Comparison of ENCODE assay signal across 8 cellular contexts in genomic region chr2:122451040-122451439, GRCh38.
DNase-seq lines count a peak whose midpoint lies in the region; ATAC-seq and TF ChIP-seq lines count a peak whose summit lies in the region.

No MANE protein-coding gene starts in this region.

- H3K4me3 ChIP-seq in HFF-Myc (replicated peaks; ENCODE audit: low read depth, low read length) (no peak overlapping the region), epithelial cell of esophagus (ENCODE audit: low read length) (no peak overlapping the region), transverse colon (no peak overlapping the region)

- 63% methylated on average over 4 of the region's 4 CpGs; no CpG with 5 or more reads in 1 of the 2 donors for WGBS in transverse colon (ENCODE audit: low coverage in 1 of 2), 2 donors

- no peak for ATAC-seq in left ventricle myocardium superior

- TF ChIP-seq CTCF in HFF-Myc (IDR thresholded peaks at IDR 0.05; ENCODE audit: low read depth, low read length, missing control alignments) = peak; percentile 24
- peak; percentile 68 for TF ChIP-seq CTCF in epithelial cell of esophagus (IDR thresholded peaks at IDR 0.05; ENCODE audit: insufficient read depth, low read depth, low read length, missing control alignments)
- peak; percentile 14 to 58 (median 46) for TF ChIP-seq CTCF in transverse colon (IDR thresholded peaks at IDR 0.05)

- intact Hi-C loops in transverse colon (cut with DNase I; ENCODE audit: low total_unique reads) = no loop called here
- intact Hi-C loops in left ventricle myocardium superior (cut with micrococcal nuclease) = no loop called here

- TF ChIP-seq EP300 in transverse colon (IDR thresholded peaks at IDR 0.05; ENCODE audit: low read depth) = no peak

- TF ChIP-seq POLR2A in transverse colon (IDR thresholded peaks at IDR 0.05) = no peak

- H3K27ac ChIP-seq in transverse colon = no peak overlapping the region

- peaks cover 6% of the 10 kb centered on the region in 2 donors for H3K9me3 ChIP-seq in transverse colon

- no peaks in the 10 kb centered on the region for H3K36me3 ChIP-seq in transverse colon

- in situ Hi-C loops in transverse colon (cut with MboI; ENCODE audit: low pct_ligation_motif_present in 1 of 4, low pct_unique_long_range_greater_than_20kb in 1 of 4, low sequenced_read_pairs in 3 of 4) = no loop called here

- no peaks in the 10 kb centered on the region for H3K4me1 ChIP-seq in transverse colon

- DNase-seq in Daoy (ENCODE audit: low read depth) (peak; percentile 12), HFF-Myc (ENCODE audit: extremely low read depth, low read depth) (no peak), NCI-H526 (lab: John Stamatoyannopoulos, UW) (peak; percentile 56 to 65), epithelial cell of esophagus (ENCODE audit: low read depth) (peak; percentile 50), transverse colon (no peak), left ventricle myocardium superior (no peak)
- DNase-seq in stimulated activated CD4-positive, alpha-beta T cell treated with anti-CD3 and anti-CD28 coated beads, Interleukin-4, amount 100 ng/mL, for 1 hour = no peak
- DNase-seq in stimulated activated CD4-positive, alpha-beta T cell treated with anti-CD3 and anti-CD28 coated beads, Interleukin-1b, Interleukin-23, amount 100 ng/mL, for 48 hours = no peak

- H3K27me3 ChIP-seq in transverse colon = no peaks in the 10 kb centered on the region

Comparison
In these comparisons a context has a peak if more than half of its experiments do, and no peak if none do; other contexts are left out.
1. DNase-seq: peak in Daoy (single experiment), NCI-H526 (2 of 2) and epithelial cell of esophagus (single experiment); none in HFF-Myc (single experiment), transverse colon (single experiment), left ventricle myocardium superior (single experiment), stimulated activated CD4-positive, alpha-beta T cell treated with anti-CD3 and anti-CD28 coated beads, Interleukin-4, amount 100 ng/mL, for 1 hour (single experiment) and stimulated activated CD4-positive, alpha-beta T cell treated with anti-CD3 and anti-CD28 coated beads, Interleukin-1b, Interleukin-23, amount 100 ng/mL, for 48 hours (single experiment).
2. Peak in every context shown above with its lines, with median percentiles within 50 percentile points of each other: CTCF ChIP-seq.